ENCODE assay signal across 21 cellular contexts in the genomic region with DNA sequence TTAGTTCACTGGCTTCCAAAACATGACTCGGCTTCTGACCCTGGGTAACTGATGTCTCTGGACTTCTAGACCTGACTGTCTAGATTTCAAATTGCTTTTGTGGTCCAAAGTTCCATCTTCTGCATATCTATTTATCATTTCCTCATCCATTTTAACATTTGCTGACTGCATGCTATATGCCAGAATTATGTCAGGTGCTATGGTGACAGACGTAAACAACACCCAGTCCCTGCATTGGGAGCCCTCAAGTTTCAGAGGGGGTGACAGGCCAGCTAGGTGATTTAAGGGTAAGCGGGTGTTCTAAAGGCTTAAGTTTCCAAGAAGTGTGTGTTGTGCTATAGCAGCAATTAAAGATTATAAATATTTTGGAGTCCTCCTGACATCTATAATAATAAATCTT.
DNase-seq lines count a peak whose midpoint lies in the region; ATAC-seq and TF ChIP-seq lines count a peak whose summit lies in the region.
"Had no signal": no experiment of that assay in that cellular context is flagged by ENCODE, and none has a peak within 500 bp of the region (broad histone marks: within the 10 kb centered on the region; RNA-seq: fewer than 3 reads in every experiment).

No MANE protein-coding gene starts in this region.

- TF ChIP-seq CTCF in IMR-90 (conservative IDR thresholded peaks at IDR 0.05; ENCODE audit: low read depth, low read length) (no peak), hepatocyte (IDR thresholded peaks at IDR 0.05; ENCODE audit: poor library complexity) (no peak)

- H4K20me1 ChIP-seq in IMR-90 (ENCODE audit: insufficient read depth, low read length) (no peaks in the 10 kb centered on the region), hepatocyte (ENCODE audit: insufficient read depth, poor library complexity, severe bottlenecking) (no peaks in the 10 kb centered on the region)
- H4K20me1 ChIP-seq: BLaER1 treated with 17β-estradiol and CSF1 and Interleukin-3, amounts not matched to agents 10 nM and 100 nM had no signal

- peaks cover 9% of the 10 kb centered on the region for H3K79me2 ChIP-seq in hepatocyte

- H3K4me3 ChIP-seq in IMR-90 (ENCODE audit: insufficient read depth, low read depth, low read length) = no peak overlapping the region
- H3K4me3 ChIP-seq in hepatocyte = no peak overlapping the region
- no peak overlapping the region for H3K4me3 ChIP-seq in skeletal muscle tissue (ENCODE audit: low read length in 3 of 3)
- H3K4me3 ChIP-seq: BLaER1 treated with 17β-estradiol and CSF1 and Interleukin-3, amounts not matched to agents 10 nM and 100 nM; PC-9; SJSA1 had no signal

- H3K27me3 ChIP-seq in IMR-90 (ENCODE audit: control insufficient read depth, insufficient read depth, low read length) = no peaks in the 10 kb centered on the region
- H3K27me3 ChIP-seq in hepatocyte = no peaks in the 10 kb centered on the region
- no peaks in the 10 kb centered on the region for H3K27me3 ChIP-seq in skeletal muscle tissue (ENCODE audit: control insufficient read depth in 3 of 3, insufficient read depth in 3 of 3, low read length in 3 of 3)
- H3K27me3 ChIP-seq: BLaER1 treated with 17β-estradiol and CSF1 and Interleukin-3, amounts not matched to agents 10 nM and 100 nM; SJSA1 had no signal

- DNase-seq in NCI-H2171 treated with DMSO at 0.1 percent for 48 hours (lab: John Stamatoyannopoulos, UW) = peak; percentile 33
- DNase-seq in NCI-H2171 (lab: John Stamatoyannopoulos, UW) = no peak
- DNase-seq in IMR-90 = no peak
- DNase-seq in hepatocyte (ENCODE audit: low spot score) = peak; percentile 26
- no peak for DNase-seq in NCI-H146 treated with DMSO at 0.1 percent for 48 hours (lab: John Stamatoyannopoulos, UW; ENCODE audit: unreplicated experiment)
- DNase-seq in dermis blood vessel endothelial cell = no peak
- DNase-seq: AML-193; CD4-positive, alpha-beta T cell; DMS79 treated with DMSO at 0.1 percent for 48 hours; GF-D8; NCI-H1092 treated with DMSO at 0.1 percent for 48 hours; NCI-H146; NCI-H2029; NCI-H345; NCI-H526 treated with DMSO at 0.1 percent for 48 hours; PC-9; Right ventricle myocardium superior had no signal

- BruUV-seq in IMR-90 (replicated peaks; lab: Mats Ljungman, UMichigan) = no TSS peak

- H3K4me1 ChIP-seq in IMR-90 (ENCODE audit: control insufficient read depth, insufficient read depth, low read length) (peaks cover 9% of the 10 kb centered on the region), hepatocyte (ENCODE audit: insufficient read depth) (peaks cover 18% of the 10 kb centered on the region), skeletal muscle tissue (ENCODE audit: control insufficient read depth in 3 of 3, insufficient read depth in 3 of 3, low read length in 3 of 3) (peaks cover 0 to 14% (median 6%) of the 10 kb centered on the region in 3 donors)
- H3K4me1 ChIP-seq: BLaER1 treated with 17β-estradiol and CSF1 and Interleukin-3, amounts not matched to agents 10 nM and 100 nM had no signal

- H4K91ac ChIP-seq in IMR-90 (ENCODE audit: insufficient read depth, low read depth, low read length) = peak overlapping the region; percentile 45; the same call in 1 of the 2 replicates

- H3K9me3 ChIP-seq in IMR-90 (ENCODE audit: control insufficient read depth, insufficient read depth, low read length) (no peaks in the 10 kb centered on the region), hepatocyte (ENCODE audit: low read depth) (no peaks in the 10 kb centered on the region), skeletal muscle tissue (ENCODE audit: control insufficient read depth in 3 of 3, low read length in 3 of 3) (no peaks in the 10 kb centered on the region)
- H3K9me3 ChIP-seq: BLaER1 treated with 17β-estradiol and CSF1 and Interleukin-3, amounts not matched to agents 10 nM and 100 nM; SJSA1 had no signal

- peak overlapping the region; percentile 34; the same call in 1 of the 2 replicates for H3K23ac ChIP-seq in IMR-90 (ENCODE audit: low read depth, low read length)

- no peak overlapping the region for H2AK9ac ChIP-seq in IMR-90 (replicated peaks; ENCODE audit: low read depth, low read length, poor library complexity)

- H3K9ac ChIP-seq in IMR-90 (ENCODE audit: low read depth, low read length) (no peak overlapping the region), skeletal muscle tissue (ENCODE audit: low read depth in 1 of 3, low read length in 3 of 3) (no peak overlapping the region)
- H3K9ac ChIP-seq: BLaER1 treated with 17β-estradiol and CSF1 and Interleukin-3, amounts not matched to agents 10 nM and 100 nM had no signal

- CTCF ChIA-PET in IMR-90 (lab: Yijun Ruan, JAX) = no interaction called here

- WGBS in IMR-90 (ENCODE audit: extremely low coverage in 2 of 2, insufficient read length in 1 of 2), 2 experiments = 63% methylated on average over 1 of the region's 3 CpGs; no CpG with 5 or more reads in 1 of the 2 experiments
- 95% methylated on average over 3 of the region's 3 CpGs for WGBS in hepatocyte (ENCODE audit: low lambda C conversion rate, missing lambda C conversion rate)

- H2BK5ac ChIP-seq in IMR-90 (ENCODE audit: low read depth, low read length, poor library complexity, severe bottlenecking) = no peak overlapping the region

- H3K56ac ChIP-seq in IMR-90 (ENCODE audit: extremely low read depth, insufficient read depth, low read length) = no peak overlapping the region

- peak overlapping the region; percentile 84; the same call in 1 of the 3 replicates for H2BK15ac ChIP-seq in IMR-90 (ENCODE audit: low read depth, low read length)

- H3K36me3 ChIP-seq in IMR-90 (ENCODE audit: control insufficient read depth, insufficient read depth, low read length) (no peaks in the 10 kb centered on the region), hepatocyte (replicated peaks; ENCODE audit: insufficient read depth, low read depth) (no peaks in the 10 kb centered on the region), skeletal muscle tissue (ENCODE audit: control insufficient read depth in 3 of 3, insufficient read depth in 3 of 3, low read length in 3 of 3) (no peaks in the 10 kb centered on the region)
- H3K36me3 ChIP-seq: BLaER1 treated with 17β-estradiol and CSF1 and Interleukin-3, amounts not matched to agents 10 nM and 100 nM; SJSA1 had no signal

- H3K4ac ChIP-seq in IMR-90 (ENCODE audit: low read depth, low read length) = peak overlapping the region; percentile 71

- POLR2A ChIA-PET in IMR-90 (lab: Charles Lee; ENCODE audit: unreplicated experiment) = no interaction called here

- peak overlapping the region; percentile 43; the same call in 1 of the 2 replicates for H2AK5ac ChIP-seq in IMR-90 (ENCODE audit: low read depth, low read length)

- no peaks in the 10 kb centered on the region for H3K9me2 ChIP-seq in hepatocyte (replicated peaks; ENCODE audit: insufficient read depth)

- no peak overlapping the region for H3K18ac ChIP-seq in IMR-90 (ENCODE audit: low read depth, low read length)

- dilution Hi-C loops in IMR-90 (cut with HindIII; ENCODE audit: low sequenced_read_pairs, unreplicated experiment) = no loop called here

- H3K4me2 ChIP-seq in IMR-90 (ENCODE audit: low read depth, low read length) (no peak overlapping the region), hepatocyte (no peak overlapping the region)
- H3K4me2 ChIP-seq: PC-9 had no signal

- in situ Hi-C loops in IMR-90 (cut with MboI; ENCODE audit: low sequenced_read_pairs) = no loop called here

- no peak for TF ChIP-seq POLR2A in IMR-90 (IDR thresholded peaks at IDR 0.05; ENCODE audit: low read depth, low read length)

- peak overlapping the region; percentile 67 for H2BK20ac ChIP-seq in IMR-90 (ENCODE audit: low read depth, low read length)

- H2AFZ ChIP-seq in IMR-90 (replicated peaks; ENCODE audit: low read length, poor library complexity) (no peak overlapping the region), hepatocyte (no peak overlapping the region)
- H2AFZ ChIP-seq: PC-9 had no signal

- 0 out of 2 replicates have a peak overlapping the region, but pooled peaks have one; percentile 21 for H3K14ac ChIP-seq in IMR-90 (replicated peaks; ENCODE audit: low read depth, low read length)

- peak overlapping the region; percentile 70; the same call in 1 of the 2 replicates for H2BK120ac ChIP-seq in IMR-90 (ENCODE audit: low read depth, low read length)

- H3K79me1 ChIP-seq in IMR-90 (ENCODE audit: low read depth in 1 of 2, low read length in 2 of 2) = peaks cover 0 to 17% of the 10 kb centered on the region in 2 experiments; a peak in 2 of 4 replicates

- TF ChIP-seq RAD21 in IMR-90 (IDR thresholded peaks at IDR 0.05; ENCODE audit: low read length) = no peak

- intact Hi-C loops in IMR-90 (cut with micrococcal nuclease) = no loop called here

- H4K5ac ChIP-seq in IMR-90 (ENCODE audit: low read depth, low read length) = no peak overlapping the region

- peak overlapping the region in 1 of 2 experiments; percentile 4; a peak in 1 of 4 replicates for H4K8ac ChIP-seq in IMR-90 (ENCODE audit: low read depth in 2 of 2, low read length in 2 of 2)

- ATAC-seq in IMR-90 (ENCODE audit: low read depth) = no peak
- ATAC-seq: HCT116 had no signal

- peaks cover 8% of the 10 kb centered on the region for H3K9me1 ChIP-seq in IMR-90 (ENCODE audit: insufficient read depth, low read length)

- no peak overlapping the region for H3K27ac ChIP-seq in IMR-90 (ENCODE audit: insufficient read depth, low read length)
- H3K27ac ChIP-seq in hepatocyte = peak overlapping the region; percentile 11
- peak overlapping the region; percentile 50 for H3K27ac ChIP-seq in skeletal muscle tissue (ENCODE audit: low read depth, low read length)
- H3K27ac ChIP-seq: BLaER1 treated with 17β-estradiol and CSF1 and Interleukin-3, amounts not matched to agents 10 nM and 100 nM; PC-9; SJSA1 had no signal

TF ChIP-seq in IMR-90, 13 proteins besides CTCF, POLR2A, EP300 and RAD21:
- no peak for TF ChIP-seq SMC3 (IDR thresholded peaks at IDR 0.05; ENCODE audit: low read depth, low read length)
- no peak for TF ChIP-seq FOS (IDR thresholded peaks at IDR 0.05; ENCODE audit: low read depth, low read length)
- no peak for TF ChIP-seq RCOR1 (IDR thresholded peaks at IDR 0.05; ENCODE audit: insufficient replicate concordance, low read length)

Comparison
In these comparisons a context has a peak if more than half of its experiments do, and no peak if none do; other contexts are left out.
1. DNase-seq: peak in NCI-H2171 treated with DMSO at 0.1 percent for 48 hours (single experiment) and hepatocyte (single experiment); none in NCI-H2171 (single experiment), IMR-90 (single experiment), NCI-H146 treated with DMSO at 0.1 percent for 48 hours (single experiment) and dermis blood vessel endothelial cell (single experiment).